30 cellular contexts compared by ENCODE assay signal in the genomic region with DNA sequence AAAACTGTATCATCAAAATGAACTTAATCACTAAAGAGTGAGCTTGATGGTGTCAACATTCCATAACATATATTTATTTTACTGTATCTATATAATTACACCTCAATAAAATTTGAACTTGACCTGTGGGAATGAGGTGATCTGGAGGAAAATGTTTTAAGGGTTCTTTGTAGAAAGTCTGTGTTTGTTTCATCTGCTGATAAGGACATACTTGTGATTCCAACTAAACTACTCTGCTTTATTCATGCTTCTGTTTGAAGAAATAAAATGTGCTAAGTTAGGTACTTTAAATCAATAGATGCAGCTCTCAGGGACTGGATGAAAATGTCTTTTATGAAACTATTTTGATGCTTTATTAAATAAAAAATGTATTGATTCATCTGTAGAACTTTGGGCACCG. TPM values are rescaled to one million over a fixed set of nuclear protein-coding genes. Genes with fewer than 3 reads are reported as not detected.
"Had no signal": no experiment of that assay in that cellular context is flagged by ENCODE, and none has a peak within 500 bp of the region (broad histone marks: within the 10 kb centered on the region; RNA-seq: fewer than 3 reads in every experiment).

No MANE protein-coding gene starts in this region.

- ATAC-seq: activated CD4-positive, CD25-positive, alpha-beta regulatory T cell treated with anti-CD3 and anti-CD28 coated beads, Interleukin-2, amount 50 U/mL, for 24 hours; activated CD8-positive, alpha-beta T cell treated with anti-CD3 and anti-CD28 coated beads for 36 hours; activated T-cell treated with anti-CD3 and anti-CD28 coated beads, Interleukin-2, amount 50 U/mL, for 4 hours; activated T-helper 17 cell treated with anti-CD3 and anti-CD28 coated beads, Interleukin-2, amount 50 U/mL, for 72 hours; body of pancreas; T-helper 17 cell had no signal

- DNase-seq: activated B cell treated with CpG ODN at 0.5 μM for 24 hours; activated CD4-positive, alpha-beta T cell treated with anti-CD3 and anti-CD28 coated beads for 48 hours; activated CD4-positive, alpha-beta T cell treated with anti-CD3 and anti-CD28 coated beads, Interleukin-2, amount 50 U/mL, for 1 hour; activated CD4-positive, alpha-beta T cell treated with anti-CD3 and anti-CD28 coated beads, Interleukin-2, amount 50 U/mL, for 48 hours; activated CD8-positive, alpha-beta memory T cell treated with anti-CD3 and anti-CD28 coated beads for 24 hours; activated CD8-positive, alpha-beta T cell treated with anti-CD3 and anti-CD28 coated beads for 36 hours; activated effector memory CD4-positive, alpha-beta T cell treated with Interleukin-2 at 50 U/mL for 16 hours; activated gamma-delta T cell treated with Interleukin-2 at 50 U/mL for 16 hours; activated naive CD4-positive, alpha-beta T cell treated with anti-CD3 and anti-CD28 coated beads, Interleukin-2, amount 50 U/mL, for 16 hours; activated naive CD4-positive, alpha-beta T cell treated with Interleukin-2 at 50 U/mL for 16 hours; activated T-cell treated with anti-CD3 and anti-CD28 coated beads, Interleukin-2, amount 50 U/mL, for 4 hours; amniotic stem cell; anterior cingulate cortex; body of pancreas; caudate nucleus; colonic mucosa; effector CD8-positive, alpha-beta T cell; esophagus squamous epithelium; foreskin fibroblast; head of caudate nucleus; T-helper 1 cell; T-helper 17 cell; T1000; WERI-Rb-1 had no signal

- H3K36me3 ChIP-seq: colonic mucosa, esophagus squamous epithelium, WERI-Rb-1 had no signal

- H3K4me3 ChIP-seq: body of pancreas, colonic mucosa, esophagus squamous epithelium had no signal

- H3K27ac ChIP-seq: body of pancreas, colonic mucosa, epithelial cell of prostate, esophagus squamous epithelium, WERI-Rb-1 had no signal

- H3K9me3 ChIP-seq: body of pancreas, colonic mucosa, esophagus squamous epithelium had no signal

- H3K4me1 ChIP-seq: colonic mucosa had no signal

- FAIRE-seq: endometrium, endothelial cell of umbilical vein, frontal cortex had no signal

- H3K27me3 ChIP-seq: body of pancreas, colonic mucosa, esophagus squamous epithelium had no signal

RNA-seq across cellular contexts. Expression of a gene that starts 11.6 kb away (rescaled TPM):
- total RNA-seq: activated B cell treated with CpG ODN at 0.5 μM for 24 hours had no signal
